ENCODE assay signal across 21 cellular contexts in the genomic region with DNA sequence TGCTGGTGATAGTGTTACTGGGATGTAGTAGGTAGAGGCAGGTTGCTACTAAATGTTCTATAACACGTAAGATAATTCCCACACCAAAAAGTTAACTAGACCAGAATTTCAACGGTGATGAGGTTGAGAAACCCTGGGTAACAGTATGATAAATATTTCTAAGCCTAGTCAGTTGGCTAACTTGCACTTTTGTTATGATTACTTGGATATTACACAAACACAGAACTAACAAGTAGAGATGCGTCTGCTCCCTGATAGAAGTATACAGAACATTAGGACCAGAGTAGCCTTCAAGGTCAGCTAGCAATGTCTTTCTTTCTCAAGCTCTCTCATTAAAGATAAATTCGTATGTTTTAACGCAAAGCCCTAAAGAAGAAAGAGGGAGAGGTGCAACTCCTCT.
"Had no signal": no experiment of that assay in that cellular context is flagged by ENCODE, and none has a peak within 500 bp of the region (broad histone marks: within the 10 kb centered on the region; RNA-seq: fewer than 3 reads in every experiment).

No MANE protein-coding gene starts in this region.

- H3K27me3 ChIP-seq: SJSA1 had no signal

- DNase-seq: KBM-7, NCI-H1048, NCI-H1105, NCI-H1417, NCI-H1436 treated with DMSO at 0.1 percent for 48 hours, NCI-H1694 treated with DMSO at 0.1 percent for 48 hours, NCI-H1930, NCI-H2081, NCI-H2171, NCI-H226, NCI-H446, NCI-H510A, NCI-H524 treated with DMSO at 0.1 percent for 48 hours, NCI-H69, NCI-H774, Right ventricle myocardium superior, RPMI8226, SIG-M5 had no signal

- H3K4me3 ChIP-seq: SJSA1, SK-N-MC had no signal

- H3K27ac ChIP-seq: HL-60, SJSA1, SK-N-MC had no signal

- H3K36me3 ChIP-seq: SJSA1 had no signal

- H3K4me1 ChIP-seq: SJSA1 had no signal

- H3K9me3 ChIP-seq: SJSA1 had no signal
